8 cellular contexts compared by ENCODE assay signal in the genomic region with DNA sequence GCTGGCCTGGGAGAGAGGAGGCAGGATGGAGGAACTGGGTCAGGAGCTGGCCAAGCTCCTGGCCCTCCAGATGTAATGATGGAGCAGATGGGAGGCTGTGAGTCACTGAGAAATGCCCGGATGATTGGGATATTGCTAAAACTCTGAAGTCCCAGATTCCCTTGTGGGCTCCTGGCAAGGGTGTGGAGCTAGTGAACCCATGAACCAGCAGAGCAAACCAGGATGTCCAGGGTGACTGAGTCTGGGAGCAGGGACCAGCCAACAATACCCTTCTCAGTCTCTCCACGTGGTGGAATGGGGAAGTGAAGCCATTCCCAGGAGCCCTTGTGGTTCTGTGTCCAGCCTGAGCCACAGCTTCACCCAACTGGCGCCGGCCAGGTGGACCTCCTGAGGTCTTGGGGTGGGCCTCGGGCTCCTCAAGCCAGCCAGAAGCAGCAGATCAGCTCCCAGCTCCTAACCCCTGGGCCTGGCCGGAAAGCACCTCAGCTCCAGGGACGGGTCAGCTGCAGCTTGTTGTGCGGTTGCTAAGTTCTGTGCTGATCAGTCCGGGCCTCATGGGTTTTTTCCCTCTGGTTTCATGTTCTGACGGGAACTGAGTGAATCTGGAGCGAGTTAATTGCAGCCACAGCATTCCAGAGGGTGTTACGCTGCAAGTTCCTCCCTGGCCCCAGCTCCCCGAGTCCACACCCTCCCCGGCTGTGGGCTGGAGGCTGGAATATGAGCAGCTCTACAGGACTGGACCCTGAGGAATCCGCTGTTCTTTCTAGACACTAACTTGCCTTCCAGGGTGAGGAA. TPM values are rescaled to one million over a fixed set of nuclear protein-coding genes. Genes with fewer than 3 reads are reported as not detected.
DNase-seq lines count a peak whose midpoint lies in the region; ATAC-seq and TF ChIP-seq lines count a peak whose summit lies in the region.

No MANE protein-coding gene starts in this region.

- no peak for TF ChIP-seq CTCF in foreskin fibroblast (IDR thresholded peaks at IDR 0.05; ENCODE audit: low read depth, low read length)

- DNase-seq in T1000 (lab: John Stamatoyannopoulos, UW) (peak; percentile 71), foreskin fibroblast (peak; percentile 99), posterior vena cava (ENCODE audit: low spot score) (peak; percentile 95), hippocampal formation (lab: John Stamatoyannopoulos, UW) (no peak), NOMO-1 treated with dmso at 0.1 percent for 144 hours (lab: John Stamatoyannopoulos, UW; ENCODE audit: unreplicated experiment) (no peak)

- H3K27ac ChIP-seq in BLaER1: peak overlapping the region; percentile 55; the same call in 1 of the 2 replicates

- no peaks in the 10 kb centered on the region for H4K20me1 ChIP-seq in BLaER1

- peaks cover 29% of the 10 kb centered on the region for H3K4me1 ChIP-seq in BLaER1

- H3K9me3 ChIP-seq in BLaER1: no peaks in the 10 kb centered on the region

- peak overlapping the region; percentile 45 for H3K9ac ChIP-seq in BLaER1

- H3K4me3 ChIP-seq in BLaER1 (no peak overlapping the region), foreskin fibroblast (ENCODE audit: low read depth in 1 of 2, low read length in 2 of 2) (peak overlapping the region in 1 of 2 donors; percentile 39)

- H3K27me3 ChIP-seq in BLaER1: no peaks in the 10 kb centered on the region

- peak overlapping the region; percentile 87 for H3K4me2 ChIP-seq in BLaER1

- no peaks in the 10 kb centered on the region for H3K36me3 ChIP-seq in BLaER1

- intact Hi-C loops in posterior vena cava (cut with DNase I): no loop called here

- ATAC-seq in GM21723 (IDR thresholded peaks at IDR 0.05; ENCODE audit: unreplicated experiment) (no peak), HG03342 (IDR thresholded peaks at IDR 0.05; ENCODE audit: unreplicated experiment) (no peak)

RNA-seq across cellular contexts. Expression of a gene that starts 37.6 kb away (rescaled TPM):
- total RNA-seq in posterior vena cava: 1,000 to 10,000 TPM in 1 of 2 donors, 100 to 1,000 TPM in 1; 445 to 1,411 TPM

Comparison
In these comparisons a context has a peak if more than half of its experiments do, and no peak if none do; other contexts are left out.
1. DNase-seq: peak in T1000 (single experiment), foreskin fibroblast (2 of 2) and posterior vena cava (single experiment); none in hippocampal formation (0 of 2) and NOMO-1 treated with dmso at 0.1 percent for 144 hours (single experiment).